1 cellular context compared by ENCODE assay signal in genomic region chr7:44985900-44986217, GRCh38.
TF ChIP-seq lines count a peak whose summit lies in the region.

No MANE protein-coding gene starts in this region.

TF ChIP-seq in GM23338, 12 proteins besides CTCF, POLR2A, EP300 and RAD21 (continued from another document):
- TF ChIP-seq ZNF462 (CRISPR knock-in tag; IDR thresholded peaks at IDR 0.05) (no peak), EZH2phosphoT487 (IDR thresholded peaks at IDR 0.05; ENCODE audit: unreplicated experiment) (no peak), ETS1 (IDR thresholded peaks at IDR 0.05) (no peak), ZNF114 (CRISPR knock-in tag; IDR thresholded peaks at IDR 0.05) (no peak)
- TF ChIP-seq, protein P1, sequence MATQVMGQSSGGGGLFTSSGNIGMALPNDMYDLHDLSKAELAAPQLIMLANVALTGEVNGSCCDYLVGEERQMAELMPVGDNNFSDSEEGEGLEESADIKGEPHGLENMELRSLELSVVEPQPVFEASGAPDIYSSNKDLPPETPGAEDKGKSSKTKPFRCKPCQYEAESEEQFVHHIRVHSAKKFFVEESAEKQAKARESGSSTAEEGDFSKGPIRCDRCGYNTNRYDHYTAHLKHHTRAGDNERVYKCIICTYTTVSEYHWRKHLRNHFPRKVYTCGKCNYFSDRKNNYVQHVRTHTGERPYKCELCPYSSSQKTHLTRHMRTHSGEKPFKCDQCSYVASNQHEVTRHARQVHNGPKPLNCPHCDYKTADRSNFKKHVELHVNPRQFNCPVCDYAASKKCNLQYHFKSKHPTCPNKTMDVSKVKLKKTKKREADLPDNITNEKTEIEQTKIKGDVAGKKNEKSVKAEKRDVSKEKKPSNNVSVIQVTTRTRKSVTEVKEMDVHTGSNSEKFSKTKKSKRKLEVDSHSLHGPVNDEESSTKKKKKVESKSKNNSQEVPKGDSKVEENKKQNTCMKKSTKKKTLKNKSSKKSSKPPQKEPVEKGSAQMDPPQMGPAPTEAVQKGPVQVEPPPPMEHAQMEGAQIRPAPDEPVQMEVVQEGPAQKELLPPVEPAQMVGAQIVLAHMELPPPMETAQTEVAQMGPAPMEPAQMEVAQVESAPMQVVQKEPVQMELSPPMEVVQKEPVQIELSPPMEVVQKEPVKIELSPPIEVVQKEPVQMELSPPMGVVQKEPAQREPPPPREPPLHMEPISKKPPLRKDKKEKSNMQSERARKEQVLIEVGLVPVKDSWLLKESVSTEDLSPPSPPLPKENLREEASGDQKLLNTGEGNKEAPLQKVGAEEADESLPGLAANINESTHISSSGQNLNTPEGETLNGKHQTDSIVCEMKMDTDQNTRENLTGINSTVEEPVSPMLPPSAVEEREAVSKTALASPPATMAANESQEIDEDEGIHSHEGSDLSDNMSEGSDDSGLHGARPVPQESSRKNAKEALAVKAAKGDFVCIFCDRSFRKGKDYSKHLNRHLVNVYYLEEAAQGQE (IDR thresholded peaks at IDR 0.05; ENCODE audit: unreplicated experiment): no peak
